Comparison of ENCODE assay signal across 1 cellular context in genomic region chr1:20379075-20379474, GRCh38.
A peak's percentile ranks its signal among the peaks of the same experiment; 100 is the strongest.
TF ChIP-seq lines count a peak whose summit lies in the region.

No MANE protein-coding gene starts in this region.

TF ChIP-seq in WTC11, 78 proteins besides CTCF, POLR2A, EP300 and RAD21 (continued from another document):
- TF ChIP-seq PRDM15 (CRISPR knock-in tag; IDR thresholded peaks at IDR 0.05), result peak; percentile 82
